ENCODE assay signal across 12 cellular contexts in genomic region chr2:171260471-171261424, GRCh38.
DNase-seq lines count a peak whose midpoint lies in the region; ATAC-seq, FAIRE-seq and TF ChIP-seq lines count a peak whose summit lies in the region.
"Had no signal": no experiment of that assay in that cellular context is flagged by ENCODE, and none has a peak within 500 bp of the region (broad histone marks: within the 10 kb centered on the region; RNA-seq: fewer than 3 reads in every experiment).

No MANE protein-coding gene starts in this region.

- no peaks in the 10 kb centered on the region for H3K27me3 ChIP-seq in OCI-LY3 (ENCODE audit: low read depth, low read length)

- H3K9ac ChIP-seq in OCI-LY3 (ENCODE audit: low read length) = peak overlapping the region; percentile 5; the same call in 1 of the 2 replicates

- no peak for TF ChIP-seq POLR2A in A549 (IDR thresholded peaks at IDR 0.05; ENCODE audit: low read length)

- DNase-seq in A549 (ENCODE audit: low read depth in 1 of 2, low spot score in 1 of 2) (no peak), choroid plexus epithelial cell (ENCODE audit: low read depth) (peak; percentile 6), DMS153 treated with DMSO at 0.1 percent for 48 hours (lab: John Stamatoyannopoulos, UW; ENCODE audit: unreplicated experiment) (no peak), mesenteric fat pad (ENCODE audit: low spot score) (no peak), AG20443 (ENCODE audit: low spot score) (no peak)
- DNase-seq: Caco-2, cortex of kidney, left ventricle myocardium inferior, NCI-H1048 had no signal

- TF ChIP-seq CTCF in A549 (IDR thresholded peaks at IDR 0.05) (no peak), OCI-LY3 (IDR thresholded peaks at IDR 0.05; ENCODE audit: low read depth, low read length) (peak; percentile 26), choroid plexus epithelial cell (conservative IDR thresholded peaks at IDR 0.05; ENCODE audit: low read depth, low read length) (no peak)

- H3K4me2 ChIP-seq in A549 = no peak overlapping the region
- peak overlapping the region; percentile 52 for H3K4me2 ChIP-seq in OCI-LY3 (ENCODE audit: low read length)

- POLR2A ChIA-PET in A549 (lab: Yijun Ruan, JAX) = no interaction called here

- no peak for TF ChIP-seq EP300 in A549 (IDR thresholded peaks at IDR 0.05)

- no peak overlapping the region; the same call in 1 of the 2 replicates for H2AFZ ChIP-seq in OCI-LY3 (ENCODE audit: low read depth, low read length)

- no peak for TF ChIP-seq RAD21 in A549 (conservative IDR thresholded peaks at IDR 0.05 in 1 of 2, IDR thresholded peaks at IDR 0.05 in 1 of 2)

- H3K4me3 ChIP-seq in A549 (no peak overlapping the region), OCI-LY3 (ENCODE audit: low read length) (peak overlapping the region; percentile 18; the same call in 1 of the 2 replicates), choroid plexus epithelial cell (ENCODE audit: low read depth, low read length) (no peak overlapping the region)
- H3K4me3 ChIP-seq: left ventricle myocardium inferior had no signal

- CTCF ChIA-PET in A549 (lab: Yijun Ruan, JAX) = interaction anchor here (1.1 kb wide), 1 partner anchor 47 kb away, joined by 3 read pairs; no protein-coding TSS in a partner anchor

- no peak overlapping the region for H3K27ac ChIP-seq in A549
- peak overlapping the region; percentile 62 for H3K27ac ChIP-seq in OCI-LY3 (ENCODE audit: low read length)
- H3K27ac ChIP-seq: left ventricle myocardium inferior had no signal

- H3K79me2 ChIP-seq in OCI-LY3 (ENCODE audit: low read length) = no peaks in the 10 kb centered on the region

- no peaks in the 10 kb centered on the region for H4K20me1 ChIP-seq in OCI-LY3 (ENCODE audit: insufficient read depth, low read length)

- no peaks in the 10 kb centered on the region for H3K4me1 ChIP-seq in A549
- H3K4me1 ChIP-seq in OCI-LY3 (ENCODE audit: low read length) = peaks cover 39% of the 10 kb centered on the region
- H3K4me1 ChIP-seq: left ventricle myocardium inferior had no signal

- 74% methylated on average over 6 of the region's 6 CpGs for WGBS in A549 (ENCODE audit: missing lambda C conversion rate)

- ATAC-seq in A549 (no peak), GM21619 (IDR thresholded peaks at IDR 0.05; ENCODE audit: unreplicated experiment) (peak; percentile 68), GM19452 (IDR thresholded peaks at IDR 0.05; ENCODE audit: unreplicated experiment) (no peak)

- no peak for FAIRE-seq in A549 (lab: Jason Lieb, UNC)

- H3K9me3 ChIP-seq in A549 = no peaks in the 10 kb centered on the region
- H3K9me3 ChIP-seq in OCI-LY3 (ENCODE audit: insufficient read depth, low read length) = no peaks in the 10 kb centered on the region
- H3K9me3 ChIP-seq: Caco-2, left ventricle myocardium inferior had no signal

- H3K36me3 ChIP-seq in OCI-LY3 (replicated peaks; ENCODE audit: low read depth, low read length) = no peaks in the 10 kb centered on the region
- H3K36me3 ChIP-seq: left ventricle myocardium inferior had no signal

TF ChIP-seq in A549, 52 proteins besides CTCF, POLR2A, EP300 and RAD21:
- TF ChIP-seq MAFK (IDR thresholded peaks at IDR 0.05; ENCODE audit: partially characterized antibody) (peak; percentile 17), RARB (CRISPR knock-in tag; IDR thresholded peaks at IDR 0.05) (no peak), CHD4 (IDR thresholded peaks at IDR 0.05; ENCODE audit: borderline replicate concordance) (no peak)
